ENCODE assay signal across 8 cellular contexts in the genomic region with DNA sequence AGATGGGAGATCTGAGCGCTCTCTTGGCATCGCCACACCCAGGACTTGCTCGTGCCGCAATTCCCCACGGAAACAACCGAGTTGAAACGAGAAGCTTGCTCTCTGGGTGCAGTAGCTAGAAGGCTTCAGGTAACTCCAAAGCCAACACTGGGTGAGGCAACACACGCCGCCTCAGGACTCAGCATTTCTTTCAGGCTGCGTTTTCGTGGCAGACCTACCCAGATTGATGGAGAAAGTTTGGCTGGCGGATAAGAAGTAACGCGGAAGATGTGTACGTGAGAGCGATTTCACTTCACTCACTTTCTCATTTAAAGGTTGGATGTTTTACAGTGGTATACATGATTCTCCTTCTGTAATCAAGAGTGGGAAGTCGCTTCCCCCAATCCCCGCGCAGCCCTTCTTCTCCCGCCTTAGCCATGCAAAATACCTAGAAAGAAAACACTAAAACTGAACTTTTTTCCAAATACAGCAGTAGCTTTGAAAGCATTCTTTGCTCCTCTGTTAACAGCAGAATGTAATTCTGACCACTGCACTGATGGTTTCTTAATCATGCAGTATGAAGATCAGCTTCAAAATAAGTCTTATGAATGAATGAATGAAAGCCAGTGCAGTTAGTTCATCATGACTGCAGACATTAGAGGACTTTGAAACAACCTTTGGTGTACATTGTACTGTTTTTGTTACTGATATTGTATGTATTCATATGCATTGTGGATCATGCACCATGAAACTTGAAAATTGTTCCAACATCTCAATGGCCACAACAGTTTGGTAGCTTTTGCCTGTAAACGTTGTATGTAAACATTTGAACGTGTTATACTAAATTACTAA.
A peak's percentile ranks its signal among the peaks of the same experiment; 100 is the strongest.
DNase-seq lines count a peak whose midpoint lies in the region; ATAC-seq and TF ChIP-seq lines count a peak whose summit lies in the region.

No MANE protein-coding gene starts in this region.

- H3K9me3 ChIP-seq in neutrophil = no peaks in the 10 kb centered on the region

- peaks cover 26 to 31% of the 10 kb centered on the region in 2 experiments for H3K4me1 ChIP-seq in neutrophil (ENCODE audit: control insufficient read depth in 1 of 2, insufficient read depth in 1 of 2, low read depth in 1 of 2, low read length in 1 of 2)

- ATAC-seq in HG02763 (IDR thresholded peaks at IDR 0.05; ENCODE audit: unreplicated experiment) = peak; percentile 18

- no peaks in the 10 kb centered on the region for H3K36me3 ChIP-seq in neutrophil

- H3K27ac ChIP-seq in neutrophil = no peak overlapping the region

- no peak for TF ChIP-seq CTCF in neutrophil (IDR thresholded peaks at IDR 0.05)

- DNase-seq in activated CD4-positive, CD25-positive, alpha-beta regulatory T cell treated with anti-CD3 and anti-CD28 coated beads, Interleukin-2, amount 50 U/mL, for 16 hours (ENCODE audit: low read depth, low spot score) = peak; percentile 7
- DNase-seq in activated CD4-positive, CD25-positive, alpha-beta regulatory T cell (lab: John Stamatoyannopoulos, UW) = no peak
- peak; percentile 61 for DNase-seq in NCI-H2107 (lab: John Stamatoyannopoulos, UW)
- DNase-seq in activated T-cell treated with anti-CD3 and anti-CD28 coated beads, Interleukin-2, amount 50 U/mL, for 48 hours = peak; percentile 70 to 71
- DNase-seq in fibroblast of peridontal ligament (ENCODE audit: extremely low read depth) = peak; percentile 3
- DNase-seq in glomerular visceral epithelial cell (ENCODE audit: extremely low spot score) = no peak

- peaks cover 75% of the 10 kb centered on the region for H3K27me3 ChIP-seq in neutrophil

- peak overlapping the region; percentile 82 for H3K4me3 ChIP-seq in neutrophil (ENCODE audit: low read depth in 1 of 2, low read length in 1 of 2)

Comparison
In these comparisons a context has a peak if more than half of its experiments do, and no peak if none do; other contexts are left out.
1. DNase-seq: peak in activated CD4-positive, CD25-positive, alpha-beta regulatory T cell treated with anti-CD3 and anti-CD28 coated beads, Interleukin-2, amount 50 U/mL, for 16 hours (single experiment), NCI-H2107 (single experiment), activated T-cell treated with anti-CD3 and anti-CD28 coated beads, Interleukin-2, amount 50 U/mL, for 48 hours (2 of 2) and fibroblast of peridontal ligament (single experiment); none in activated CD4-positive, CD25-positive, alpha-beta regulatory T cell (0 of 4) and glomerular visceral epithelial cell (single experiment).